Comparison of ENCODE assay signal across 10 cellular contexts in genomic region chr4:11480683-11481082, GRCh38. TPM values are rescaled to one million over a fixed set of nuclear protein-coding genes. Genes with fewer than 3 reads are reported as not detected.
DNase-seq lines count a peak whose midpoint lies in the region; ATAC-seq and TF ChIP-seq lines count a peak whose summit lies in the region.
"Had no signal": no experiment of that assay in that cellular context is flagged by ENCODE, and none has a peak within 500 bp of the region (broad histone marks: within the 10 kb centered on the region; RNA-seq: fewer than 3 reads in every experiment).

No MANE protein-coding gene starts in this region.

- no TSS peak for BruUV-seq in PC-9 (replicated peaks; lab: Mats Ljungman, UMichigan)

- no peaks in the 10 kb centered on the region for H4K20me1 ChIP-seq in PC-9 (ENCODE audit: insufficient read depth)

- intact Hi-C loops in PC-9 (cut with micrococcal nuclease; ENCODE audit: unreplicated experiment) = no loop called here

- no peaks in the 10 kb centered on the region for H3K27me3 Mint-ChIP-seq in activated CD4-positive, alpha-beta memory T cell treated with anti-CD3 and anti-CD28 coated beads, Interleukin-2, amount 10 ng/mL, durations not matched to agents 7 days and 5 days

- H2AFZ ChIP-seq in PC-9 = no peak overlapping the region

- POLR2A ChIA-PET in activated CD4-positive, alpha-beta memory T cell treated with anti-CD3 and anti-CD28 coated beads, Interleukin-2, amount 10 ng/mL, durations not matched to agents 7 days and 5 days (lab: Charles Lee) = interaction anchor here (1.1 to 1.6 kb wide), 3 partner anchors 9 to 17 kb away, joined by 4 to 8 read pairs (median 4); no protein-coding TSS in a partner anchor
- POLR2A ChIA-PET in PC-9 (lab: Charles Lee; ENCODE audit: unreplicated experiment) = no interaction called here

- H3K9me3 ChIP-seq in PC-9 (ENCODE audit: insufficient read depth, low read depth) = no peaks in the 10 kb centered on the region

- TF ChIP-seq POLR2A in erythroblast (IDR thresholded peaks at IDR 0.05; ENCODE audit: low read length) = no peak

- H3K4me2 ChIP-seq in PC-9 = no peak overlapping the region

- no peaks in the 10 kb centered on the region for H3K4me1 ChIP-seq in PC-9 (replicated peaks; ENCODE audit: insufficient read depth)

- DNase-seq in activated naive CD4-positive, alpha-beta T cell treated with anti-CD3 and anti-CD28 coated beads, Interleukin-2, amount 50 U/mL, for 72 hours (ENCODE audit: low spot score in 2 of 2) = no peak
- DNase-seq in activated naive CD4-positive, alpha-beta T cell treated with Interleukin-2 at 50 U/mL for 16 hours = no peak
- DNase-seq in activated CD4-positive, alpha-beta memory T cell treated with anti-CD3 and anti-CD28 coated beads, Interleukin-2, amount 10 ng/mL, durations not matched to agents 7 days and 5 days = peak; percentile 45
- DNase-seq in omental fat pad (ENCODE audit: low spot score) (no peak), erythroblast (lab: John Stamatoyannopoulos, UW) (no peak), PC-9 (no peak)
- DNase-seq in stimulated activated CD4-positive, alpha-beta T cell treated with anti-CD3 and anti-CD28 coated beads, Interleukin-4, amount 100 ng/mL, for 24 hours = no peak

- H3F3A ChIP-seq in PC-9 (ENCODE audit: insufficient read depth, low read depth) = no peaks in the 10 kb centered on the region

- H3K4me3 Mint-ChIP-seq in activated CD4-positive, alpha-beta memory T cell treated with anti-CD3 and anti-CD28 coated beads, Interleukin-2, amount 10 ng/mL, durations not matched to agents 7 days and 5 days = no peak overlapping the region
- H3K4me3 Mint-ChIP-seq: T-helper 1 cell treated with Interleukin-12 subunit alpha and Interleukin-12 subunit beta and Interleukin-4 antibody, amounts not matched to agents 30 μg/mL and 1 μg/mL, for 36 hours had no signal

- peak; percentile 76 to 90 for ATAC-seq in activated naive CD4-positive, alpha-beta T cell treated with anti-CD3 and anti-CD28 coated beads, Interleukin-2, amount 50 U/mL, for 72 hours
- peak; percentile 95 for ATAC-seq in HG03159 (IDR thresholded peaks at IDR 0.05; ENCODE audit: unreplicated experiment)
- ATAC-seq in omental fat pad (ENCODE audit: low FRiP score) = peak; percentile 54

- peaks cover 6 to 12% of the 10 kb centered on the region in 2 donors for H3K36me3 Mint-ChIP-seq in activated naive CD4-positive, alpha-beta T cell treated with anti-CD3 and anti-CD28 coated beads, Interleukin-2, amount 50 U/mL, for 72 hours
- peaks cover 3% of the 10 kb centered on the region for H3K36me3 Mint-ChIP-seq in activated CD4-positive, alpha-beta memory T cell treated with anti-CD3 and anti-CD28 coated beads, Interleukin-2, amount 10 ng/mL, durations not matched to agents 7 days and 5 days (ENCODE audit: low read depth)

- TF ChIP-seq CTCF in omental fat pad (IDR thresholded peaks at IDR 0.05) = no peak
- no peak for TF ChIP-seq CTCF in PC-9 (conservative IDR thresholded peaks at IDR 0.05)

- H3K9me2 ChIP-seq in PC-9 (ENCODE audit: insufficient read depth) = no peaks in the 10 kb centered on the region

- no peak overlapping the region for H3K4me3 ChIP-seq in PC-9

- no peaks in the 10 kb centered on the region for H3K36me3 ChIP-seq in PC-9 (ENCODE audit: low read depth)

- no peak overlapping the region for H3K27ac ChIP-seq in PC-9

- peaks cover 8% of the 10 kb centered on the region for H3K4me1 Mint-ChIP-seq in activated CD4-positive, alpha-beta memory T cell treated with anti-CD3 and anti-CD28 coated beads, Interleukin-2, amount 10 ng/mL, durations not matched to agents 7 days and 5 days

- H3K27ac Mint-ChIP-seq in activated naive CD4-positive, alpha-beta T cell treated with anti-CD3 and anti-CD28 coated beads, Interleukin-2, amount 50 U/mL, for 72 hours = no peak overlapping the region
- H3K27ac Mint-ChIP-seq in activated CD4-positive, alpha-beta memory T cell treated with anti-CD3 and anti-CD28 coated beads, Interleukin-2, amount 10 ng/mL, durations not matched to agents 7 days and 5 days = no peak overlapping the region
- H3K27ac Mint-ChIP-seq: T-helper 1 cell treated with Interleukin-12 subunit alpha and Interleukin-12 subunit beta and Interleukin-4 antibody, amounts not matched to agents 30 μg/mL and 1 μg/mL, for 36 hours had no signal

- CTCF ChIA-PET in activated CD4-positive, alpha-beta memory T cell treated with anti-CD3 and anti-CD28 coated beads, Interleukin-2, amount 10 ng/mL, durations not matched to agents 7 days and 5 days (lab: Charles Lee) = interaction anchor here (1.6 kb wide), 1 partner anchor 9 kb away, joined by 7 read pairs; no protein-coding TSS in a partner anchor
- CTCF ChIA-PET in PC-9 (lab: Charles Lee) = no interaction called here

- H3K9me3 Mint-ChIP-seq in activated naive CD4-positive, alpha-beta T cell treated with anti-CD3 and anti-CD28 coated beads, Interleukin-2, amount 50 U/mL, for 72 hours = peaks cover 8 to 16% of the 10 kb centered on the region in 2 donors
- no peaks in the 10 kb centered on the region for H3K9me3 Mint-ChIP-seq in activated CD4-positive, alpha-beta memory T cell treated with anti-CD3 and anti-CD28 coated beads, Interleukin-2, amount 10 ng/mL, durations not matched to agents 7 days and 5 days

- H3K79me2 ChIP-seq in PC-9 (ENCODE audit: low read depth) = no peaks in the 10 kb centered on the region

- H3K27me3 ChIP-seq in PC-9 (ENCODE audit: insufficient read depth, low read depth) = no peaks in the 10 kb centered on the region

RNA-seq across cellular contexts. Expression of gene HS3ST1, which starts 52.0 kb away (rescaled TPM):
- total RNA-seq in activated naive CD4-positive, alpha-beta T cell treated with anti-CD3 and anti-CD28 coated beads, Interleukin-2, amount 50 U/mL, for 72 hours = not detected
- total RNA-seq in activated CD4-positive, alpha-beta memory T cell treated with anti-CD3 and anti-CD28 coated beads, Interleukin-2, amount 10 ng/mL, durations not matched to agents 7 days and 5 days = not detected
- 10 to 100 TPM in 1 of 4 donors, 1 to 10 TPM in 3; 1.1 to 16.3 (median 3.6) TPM for total RNA-seq in omental fat pad
- 12.3 and 12.8 TPM in 2 replicates for total RNA-seq in PC-9 (2021)
- total RNA-seq: fibroblast of lung had no signal
